In the genomic region with DNA sequence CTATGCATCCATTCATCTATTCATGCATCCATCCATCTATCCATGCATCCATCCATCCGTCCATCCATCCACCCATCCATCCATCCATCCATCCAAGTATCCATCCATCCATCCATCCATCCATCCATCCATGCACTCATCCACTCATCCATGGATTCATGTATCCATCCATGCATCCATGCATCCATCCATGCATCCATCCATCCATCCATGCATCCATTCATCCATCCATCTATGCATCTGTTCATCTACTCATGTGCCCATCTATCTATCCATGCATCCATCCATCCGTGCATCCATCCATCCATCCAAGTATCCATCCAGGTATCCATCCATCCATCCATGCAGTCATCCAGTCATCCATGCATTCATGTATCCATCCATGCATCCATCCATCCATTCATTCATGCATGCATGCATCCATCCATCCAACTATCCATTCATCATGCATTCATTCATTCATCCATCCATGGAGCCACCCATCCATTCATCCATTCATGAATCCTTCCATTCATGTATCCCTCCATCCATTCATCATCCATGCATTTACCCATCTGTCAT, we compare ENCODE assay signal across 30 cellular contexts.
"Had no signal": no experiment of that assay in that cellular context is flagged by ENCODE, and none has a peak within 500 bp of the region (broad histone marks: within the 10 kb centered on the region; RNA-seq: fewer than 3 reads in every experiment).

No MANE protein-coding gene starts in this region.

- H3K27me3 ChIP-seq: ascending aorta had no signal

- DNase-seq: activated effector memory CD4-positive, alpha-beta T cell treated with anti-CD3 and anti-CD28 coated beads, Interleukin-2, amount 50 U/mL, for 16 hours; activated effector memory CD4-positive, alpha-beta T cell treated with Interleukin-2 at 50 U/mL for 16 hours; activated gamma-delta T cell; activated gamma-delta T cell treated with Interleukin-2 at 50 U/mL for 16 hours; activated naive CD4-positive, alpha-beta T cell; activated naive CD4-positive, alpha-beta T cell treated with anti-CD3 and anti-CD28 coated beads for 36 hours; activated naive CD4-positive, alpha-beta T cell treated with anti-CD3 and anti-CD28 coated beads, Interleukin-2, amount 10 ng/mL, durations not matched to agents 7 days and 5 days; activated naive CD4-positive, alpha-beta T cell treated with anti-CD3 and anti-CD28 coated beads, Interleukin-2, amount 50 U/mL, for 16 hours; activated naive CD4-positive, alpha-beta T cell treated with Interleukin-2 at 50 U/mL for 16 hours; activated naive CD8-positive, alpha-beta T cell treated with anti-CD3 and anti-CD28 coated beads for 36 hours; activated naive CD8-positive, alpha-beta T cell treated with anti-CD3 and anti-CD28 coated beads, Interleukin-2, amount 10 ng/mL, durations not matched to agents 7 days and 5 days; activated naive CD8-positive, alpha-beta T cell treated with anti-CD3 and anti-CD28 coated beads, Interleukin-2, amount 50 U/mL, for 24 hours; activated T-cell treated with anti-CD3 and anti-CD28 coated beads, Interleukin-2, amount 50 U/mL, for 4 hours; activated T-cell treated with anti-CD3 and anti-CD28 coated beads, Interleukin-2, amount 50 U/mL, for 48 hours; activated T-cell treated with anti-CD3 and anti-CD28 coated beads, Interleukin-2, amount 50 U/mL, for 72 hours; adrenal gland; amniotic stem cell; amygdala; anterior cingulate cortex; aorta; body of pancreas; brain microvascular endothelial cell; caudate nucleus; central memory CD4-positive, alpha-beta T cell; cerebellar nuclear complex had no signal

- H3K4me3 ChIP-seq: adrenal gland, ascending aorta, body of pancreas, breast epithelium, cardiac muscle cell had no signal

- H3K36me3 ChIP-seq: adrenal gland, ascending aorta, brain microvascular endothelial cell, breast epithelium, cardiac muscle cell had no signal

- H3K9me3 ChIP-seq: adrenal gland, ascending aorta had no signal

- H3K4me1 ChIP-seq: adrenal gland, ascending aorta, body of pancreas, breast epithelium had no signal

- H3K27ac ChIP-seq: adrenal gland, ascending aorta, body of pancreas, brain microvascular endothelial cell, breast epithelium, cardiac muscle cell had no signal

- FAIRE-seq: astrocyte, bronchial epithelial cell had no signal
